Comparison of ENCODE assay signal across 8 cellular contexts in genomic region chr11:111454561-111455192, GRCh38. TPM values are rescaled to one million over a fixed set of nuclear protein-coding genes. Genes with fewer than 3 reads are reported as not detected.
DNase-seq lines count a peak whose midpoint lies in the region; ATAC-seq and TF ChIP-seq lines count a peak whose summit lies in the region.

No MANE protein-coding gene starts in this region.

- H2AFZ ChIP-seq in GM23338 (peak overlapping the region; percentile 94), OCI-LY3 (ENCODE audit: low read depth, low read length) (peak overlapping the region; percentile 92)

- H3K27ac ChIP-seq in GM23338 (ENCODE audit: low read depth), result no peak overlapping the region
- no peak overlapping the region for H3K27ac ChIP-seq in OCI-LY3 (ENCODE audit: low read length)
- no peak overlapping the region for H3K27ac ChIP-seq in heart right ventricle

- H3K4me1 ChIP-seq in GM23338 (ENCODE audit: insufficient read depth), result no peaks in the 10 kb centered on the region
- peaks cover 20% of the 10 kb centered on the region for H3K4me1 ChIP-seq in OCI-LY3 (ENCODE audit: low read length)
- no peaks in the 10 kb centered on the region for H3K4me1 ChIP-seq in heart right ventricle

- no peaks in the 10 kb centered on the region; the same call in 2 of the 3 replicates for H3K36me3 Mint-ChIP-seq in GM23338 (ENCODE audit: low read depth)

- peak overlapping the region; percentile 12; the same call in 1 of the 2 replicates for H3K9ac ChIP-seq in OCI-LY3 (ENCODE audit: low read length)

- H3F3A ChIP-seq in GM23338 (replicated peaks; ENCODE audit: low read depth), result no peaks in the 10 kb centered on the region

- ATAC-seq in GM23338 (peak; percentile 90), heart right ventricle (peak in 7 of 8 donors; percentile 16 to 68 (median 53)), GM21723 (IDR thresholded peaks at IDR 0.05; ENCODE audit: unreplicated experiment) (no peak), GM21619 (IDR thresholded peaks at IDR 0.05; ENCODE audit: unreplicated experiment) (no peak)

- no peaks in the 10 kb centered on the region for H3K79me2 ChIP-seq in GM23338 (replicated peaks; ENCODE audit: insufficient read depth)
- no peaks in the 10 kb centered on the region for H3K79me2 ChIP-seq in OCI-LY3 (ENCODE audit: low read length)

- H3K4me1 Mint-ChIP-seq in GM23338, result peaks cover 14% of the 10 kb centered on the region

- TF ChIP-seq CTCF in GM23338 (conservative IDR thresholded peaks at IDR 0.05; ENCODE audit: low read depth in 2 of 2) (peak; percentile 42 to 70), OCI-LY3 (IDR thresholded peaks at IDR 0.05; ENCODE audit: low read depth, low read length) (peak; percentile 47; the same call in 1 of the 2 replicates), heart right ventricle (IDR thresholded peaks at IDR 0.05) (peak in 8 of 9 donors; percentile 19 to 57 (median 43))

- peaks cover 14% of the 10 kb centered on the region for H3K27me3 Mint-ChIP-seq in GM23338 (ENCODE audit: insufficient read depth, low read depth, poor library complexity)

- H4K20me1 ChIP-seq in GM23338 (replicated peaks; ENCODE audit: insufficient read depth) (no peaks in the 10 kb centered on the region), OCI-LY3 (ENCODE audit: insufficient read depth, low read length) (no peaks in the 10 kb centered on the region)

- H3K4me3 ChIP-seq in GM23338 (peak overlapping the region; percentile 54), OCI-LY3 (ENCODE audit: low read length) (peak overlapping the region; percentile 56), heart right ventricle (no peak overlapping the region)

- WGBS in heart right ventricle, 2 donors, result 39 to 41% methylated on average over 11 of the region's 11 CpGs

- H3K9me3 ChIP-seq in OCI-LY3 (ENCODE audit: insufficient read depth, low read length) (no peaks in the 10 kb centered on the region), heart right ventricle (no peaks in the 10 kb centered on the region)

- H3K4me2 ChIP-seq in GM23338 (peak overlapping the region; percentile 78), OCI-LY3 (ENCODE audit: low read length) (peak overlapping the region; percentile 78)

- H3K9me3 Mint-ChIP-seq in GM23338, result no peaks in the 10 kb centered on the region

- H3K27ac Mint-ChIP-seq in GM23338, result no peak overlapping the region

- H3K27me3 ChIP-seq in GM23338 (ENCODE audit: insufficient read depth), result no peaks in the 10 kb centered on the region
- H3K27me3 ChIP-seq in OCI-LY3 (ENCODE audit: low read depth, low read length), result peaks cover 32% of the 10 kb centered on the region
- H3K27me3 ChIP-seq in heart right ventricle, result peaks cover 0 to 30% (median 10%) of the 10 kb centered on the region in 7 donors

- no peaks in the 10 kb centered on the region for H3K36me3 ChIP-seq in GM23338 (ENCODE audit: insufficient read depth)
- H3K36me3 ChIP-seq in OCI-LY3 (replicated peaks; ENCODE audit: low read depth, low read length), result no peaks in the 10 kb centered on the region
- no peaks in the 10 kb centered on the region for H3K36me3 ChIP-seq in heart right ventricle

- intact Hi-C loops in heart right ventricle (cut with DNase I), result loop anchor here in 1 of 10 donors (10.0 kb wide), 2 partner anchors 90 to 390 kb away; partner anchors contain the start of gene LAYN

- DNase-seq in AG08395 (ENCODE audit: low spot score), result peak; percentile 88
- peak; percentile 88 for DNase-seq in GM23338 (ENCODE audit: low spot score)
- peak; percentile 25 for DNase-seq in activated naive CD4-positive, alpha-beta T cell treated with Interleukin-2 at 50 U/mL for 16 hours
- peak in 1 of 2 donors; percentile 20 for DNase-seq in heart right ventricle
- DNase-seq in stimulated activated CD4-positive, alpha-beta T cell treated with anti-CD3 and anti-CD28 coated beads, Interleukin-12 subunit alpha, Interleukin-12 subunit beta, amount 100 ng/mL, for 24 hours (ENCODE audit: low read depth in 2 of 2), result peak; percentile 22 to 63

- peak overlapping the region; percentile 74 for H3K4me3 Mint-ChIP-seq in GM23338

- H3K9me2 ChIP-seq in GM23338 (ENCODE audit: insufficient read depth), result no peaks in the 10 kb centered on the region

TF ChIP-seq in GM23338, 12 proteins besides CTCF, POLR2A, EP300 and RAD21 (continues in another document):
- TF ChIP-seq POLR2AphosphoS5 (IDR thresholded peaks at IDR 0.05; ENCODE audit: low read depth) (no peak), ZNF331 (CRISPR knock-in tag; IDR thresholded peaks at IDR 0.05; ENCODE audit: low read depth) (no peak), REST (IDR thresholded peaks at IDR 0.05; ENCODE audit: unreplicated experiment) (no peak), EZH2 (IDR thresholded peaks at IDR 0.05; ENCODE audit: low read depth, unreplicated experiment) (no peak), CREB1 (CRISPR knock-in tag; IDR thresholded peaks at IDR 0.05; ENCODE audit: low read depth) (no peak), JUNB (IDR thresholded peaks at IDR 0.05; ENCODE audit: unreplicated experiment) (no peak)

RNA-seq across cellular contexts. Expression of gene BTG4, which starts 57.5 kb away (rescaled TPM):
- 0.31 TPM in 1 of 2 replicates, not detected in the other for total RNA-seq in GM23338 (2014; rRNA removed; shearing (Covaris generic))
- 0.21 TPM in 1 of 2 replicates, not detected in the other for polyA plus RNA-seq in GM23338 (2016; fragmentation: Nextera tagmentation; extraction: Ambion mirVana)
- total RNA-seq in heart right ventricle, result not detected
- not detected for polyA plus RNA-seq in heart right ventricle

RNA-seq across cellular contexts. Expression of gene HOATZ, which starts 59.9 kb away (rescaled TPM):
- total RNA-seq in GM23338 (2014; rRNA removed; shearing (Covaris generic)), result not detected in 2 replicates
- polyA plus RNA-seq in GM23338 (2016; fragmentation: Nextera tagmentation; extraction: Ambion mirVana), result not detected in 2 replicates
- not detected for total RNA-seq in heart right ventricle
- not detected for polyA plus RNA-seq in heart right ventricle

Comparison
In these comparisons a context has a peak if more than half of its experiments do, and no peak if none do; other contexts are left out.
1. ATAC-seq: peak in GM23338 (single experiment) and heart right ventricle (7 of 8); none in GM21723 (single experiment) and GM21619 (single experiment).
2. H3K4me3 ChIP-seq: peak in GM23338 (single experiment) and OCI-LY3 (single experiment); none in heart right ventricle (0 of 10).
3. Peak in every context shown above with its lines, with median percentiles within 50 percentile points of each other: CTCF ChIP-seq.